Comparison of ENCODE assay signal across 1 cellular context in the genomic region with DNA sequence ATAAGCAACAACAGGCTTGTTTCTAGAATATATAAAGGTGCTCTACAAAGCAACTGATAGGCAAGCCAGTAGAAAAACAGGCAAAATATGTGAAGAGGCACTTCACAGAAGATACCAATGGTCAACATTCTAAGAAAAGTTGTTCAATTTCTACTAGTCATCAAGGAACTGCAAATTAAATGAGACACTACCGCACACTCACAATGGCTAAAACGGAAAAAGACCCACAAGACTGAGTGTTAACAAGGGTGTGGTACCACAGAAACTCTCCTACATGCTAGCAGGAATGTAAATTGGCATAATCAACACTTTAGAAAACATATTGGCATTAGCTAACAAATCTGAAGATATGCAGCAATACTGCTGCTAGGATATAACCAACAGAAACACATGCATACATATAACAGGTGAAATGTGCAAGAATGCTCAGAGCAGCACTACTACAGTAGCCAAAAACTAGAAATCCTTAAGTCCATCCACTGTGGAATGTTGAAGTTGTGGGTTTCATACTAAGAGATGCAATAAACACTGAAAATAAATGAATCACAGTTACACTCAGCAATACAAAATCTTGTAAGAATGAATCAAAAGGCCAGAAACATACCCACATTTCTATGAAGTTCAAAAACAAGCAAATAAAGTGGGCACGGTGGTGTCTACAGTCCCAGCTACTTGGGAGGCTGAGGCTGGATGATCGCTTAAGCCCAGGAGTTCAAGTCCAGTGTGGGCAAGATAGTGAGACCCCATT.
TF ChIP-seq lines count a peak whose summit lies in the region.

No MANE protein-coding gene starts in this region.

TF ChIP-seq in K562, 482 proteins besides CTCF, POLR2A, EP300 and RAD21:
- no peak for TF ChIP-seq GABPB1 (CRISPR knock-in tag; IDR thresholded peaks at IDR 0.05)
- peak; percentile 75; the same call in 1 of the 2 replicates for TF ChIP-seq ZNF3 (CRISPR knock-in tag; IDR thresholded peaks at IDR 0.05)
